In the genomic region with DNA sequence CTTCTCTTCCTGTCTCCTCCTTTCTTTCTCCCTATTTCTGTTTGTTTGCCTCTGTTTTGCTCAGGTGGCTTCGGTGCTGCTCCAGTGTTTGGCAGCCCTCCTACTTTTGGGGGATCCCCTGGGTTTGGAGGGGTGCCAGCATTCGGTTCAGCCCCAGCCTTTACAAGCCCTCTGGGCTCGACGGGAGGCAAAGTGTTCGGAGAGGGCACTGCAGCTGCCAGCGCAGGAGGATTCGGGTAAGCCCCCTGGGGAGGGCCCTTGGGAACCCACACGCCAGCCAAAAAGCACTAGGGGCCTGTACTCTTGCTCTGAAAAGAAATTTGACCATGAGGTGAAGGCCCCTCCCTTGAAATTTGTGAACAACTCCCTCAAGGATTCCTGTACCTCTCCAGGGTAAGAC, we compare ENCODE assay signal across 18 cellular contexts. TPM values are rescaled to one million over a fixed set of nuclear protein-coding genes. Genes with fewer than 3 reads are reported as not detected.
DNase-seq lines count a peak whose midpoint lies in the region; ATAC-seq, FAIRE-seq and TF ChIP-seq lines count a peak whose summit lies in the region.
"Had no signal": no experiment of that assay in that cellular context is flagged by ENCODE, and none has a peak within 500 bp of the region (broad histone marks: within the 10 kb centered on the region; RNA-seq: fewer than 3 reads in every experiment).

No MANE protein-coding gene starts in this region.

- H3K9me3 ChIP-seq in neutrophil, result no peaks in the 10 kb centered on the region
- H3K9me3 ChIP-seq in kidney (ENCODE audit: control insufficient read depth in 1 of 2, low read length in 2 of 2), result no peaks in the 10 kb centered on the region
- H3K9me3 ChIP-seq: BE2C had no signal

- H3K36me3 ChIP-seq in neutrophil (peaks cover 37% of the 10 kb centered on the region), kidney (ENCODE audit: control insufficient read depth in 1 of 2, insufficient read depth in 2 of 2, low read length in 2 of 2) (peaks cover 15 to 27% of the 10 kb centered on the region in 2 donors)

- H3K27ac ChIP-seq in neutrophil (peak overlapping the region; percentile 82), kidney (ENCODE audit: low read depth in 2 of 2, low read length in 2 of 2) (no peak overlapping the region)

- peak overlapping the region; percentile 62 for H3K27ac Mint-ChIP-seq in endothelial cell (ENCODE audit: unreplicated experiment)
- H3K27ac Mint-ChIP-seq: activated naive CD8-positive, alpha-beta T cell treated with anti-CD3 and anti-CD28 coated beads for 36 hours had no signal

- H3K9me3 Mint-ChIP-seq in endothelial cell (ENCODE audit: unreplicated experiment), result no peaks in the 10 kb centered on the region
- H3K9me3 Mint-ChIP-seq: activated naive CD8-positive, alpha-beta T cell treated with anti-CD3 and anti-CD28 coated beads for 36 hours; IgD-negative memory B cell had no signal

- peaks cover 40% of the 10 kb centered on the region for H3K4me1 Mint-ChIP-seq in endothelial cell (ENCODE audit: unreplicated experiment)

- H3K27me3 Mint-ChIP-seq in endothelial cell (ENCODE audit: unreplicated experiment), result no peaks in the 10 kb centered on the region
- H3K27me3 Mint-ChIP-seq: activated naive CD8-positive, alpha-beta T cell treated with anti-CD3 and anti-CD28 coated beads for 36 hours; IgD-negative memory B cell had no signal

- DNase-seq in COR-L47 (lab: John Stamatoyannopoulos, UW) (peak; percentile 78), NCI-H2107 (lab: John Stamatoyannopoulos, UW) (peak; percentile 57), endothelial cell (ENCODE audit: low spot score) (no peak), kidney (no peak), NCI-H69 (lab: John Stamatoyannopoulos, UW) (no peak)
- DNase-seq in activated CD4-positive, alpha-beta T cell treated with anti-CD3 and anti-CD28 coated beads, Interleukin-2, amount 50 U/mL, for 48 hours, result no peak
- DNase-seq: activated naive CD8-positive, alpha-beta T cell treated with anti-CD3 and anti-CD28 coated beads for 36 hours; cortex of kidney; HCEC 1CT; NCI-H187; occipital lobe; stimulated activated CD4-positive, alpha-beta T cell treated with anti-CD3 and anti-CD28 coated beads, Interleukin-12 subunit alpha, Interleukin-12 subunit beta, amount 100 ng/mL, for 4 hours; T-helper 1 cell had no signal

- FAIRE-seq in kidney (lab: Jason Lieb, UNC), result no peak
- FAIRE-seq: G401.6 had no signal

- H3K4me1 ChIP-seq in neutrophil (ENCODE audit: control insufficient read depth in 1 of 2, insufficient read depth in 1 of 2, low read depth in 1 of 2, low read length in 1 of 2), result peaks cover 47 to 49% of the 10 kb centered on the region in 2 experiments
- peaks cover 3 to 7% of the 10 kb centered on the region in 2 donors for H3K4me1 ChIP-seq in kidney (ENCODE audit: control insufficient read depth in 1 of 2, insufficient read depth in 1 of 2, low read depth in 1 of 2, low read length in 2 of 2)

- H3K36me3 Mint-ChIP-seq in endothelial cell (ENCODE audit: low read depth, unreplicated experiment), result peaks cover 19% of the 10 kb centered on the region

- ATAC-seq in GM18868 (IDR thresholded peaks at IDR 0.05; ENCODE audit: unreplicated experiment), result no peak

- intact Hi-C loops in kidney (cut with DNase I), result no loop called here

- peak overlapping the region; percentile 84 to 95 for H3K4me3 ChIP-seq in neutrophil (ENCODE audit: low read depth in 1 of 2, low read length in 1 of 2)
- no peak overlapping the region for H3K4me3 ChIP-seq in kidney (ENCODE audit: low read length in 2 of 2)

- peak overlapping the region; percentile 59 for H3K4me3 Mint-ChIP-seq in endothelial cell (ENCODE audit: unreplicated experiment)
- H3K4me3 Mint-ChIP-seq: activated naive CD8-positive, alpha-beta T cell treated with anti-CD3 and anti-CD28 coated beads for 36 hours had no signal

- H3K9ac ChIP-seq in kidney (ENCODE audit: low read length in 2 of 2), result no peak overlapping the region

- TF ChIP-seq CTCF in endothelial cell (IDR thresholded peaks at IDR 0.05; ENCODE audit: unreplicated experiment) (no peak), neutrophil (IDR thresholded peaks at IDR 0.05) (no peak), kidney (IDR thresholded peaks at IDR 0.05; ENCODE audit: borderline replicate concordance, extremely low read depth, insufficient read depth) (no peak)

- no peaks in the 10 kb centered on the region for H3K27me3 ChIP-seq in neutrophil
- H3K27me3 ChIP-seq: BE2C had no signal

RNA-seq across cellular contexts. Expression of gene FAM78A, which starts 48.2 kb away (rescaled TPM):
- 73.4 TPM for total RNA-seq in endothelial cell (ENCODE audit: unreplicated experiment)
- 6.1 TPM for total RNA-seq in kidney
- 1.6 TPM for polyA plus RNA-seq in kidney (ENCODE audit: insufficient read depth, low read depth, low replicate concordance)

Comparison
In these comparisons a context has a peak if more than half of its experiments do, and no peak if none do; other contexts are left out.
1. DNase-seq: peak in COR-L47 (single experiment) and NCI-H2107 (single experiment); none in endothelial cell (single experiment), kidney (single experiment), NCI-H69 (single experiment) and activated CD4-positive, alpha-beta T cell treated with anti-CD3 and anti-CD28 coated beads, Interleukin-2, amount 50 U/mL, for 48 hours (0 of 2).
2. H3K4me3 ChIP-seq: peak in neutrophil (2 of 2); none in kidney (0 of 2).
3. RNA of gene FAM78A, which starts 48.2 kb away (total RNA-seq): 73.4 TPM in endothelial cell (single experiment); 6.1 TPM in kidney (single experiment); every median in the first group is over 10 times any median in the second.